In genomic region chr6:167329014-167329413, GRCh38 we compare ENCODE assay signal across 1 cellular context.
TF ChIP-seq lines count a peak whose summit lies in the region.

No MANE protein-coding gene starts in this region.

TF ChIP-seq in H1, 55 proteins besides CTCF, POLR2A, EP300 and RAD21:
- no peak for TF ChIP-seq YY1 (IDR thresholded peaks at IDR 0.05; ENCODE audit: low read depth, low read length)
- TF ChIP-seq SUZ12 (IDR thresholded peaks at IDR 0.05; ENCODE audit: low read length), result no peak
- TF ChIP-seq SP2 (IDR thresholded peaks at IDR 0.05; ENCODE audit: low read length), result no peak
- no peak for TF ChIP-seq EZH2 (IDR thresholded peaks at IDR 0.05; ENCODE audit: low read depth, low read length, severe bottlenecking)
- TF ChIP-seq TAF1 (IDR thresholded peaks at IDR 0.05; ENCODE audit: low read depth, low read length), result no peak
- no peak for TF ChIP-seq EGR1 (IDR thresholded peaks at IDR 0.05; ENCODE audit: borderline replicate concordance, low read depth, low read length)
- TF ChIP-seq RXRA (IDR thresholded peaks at IDR 0.05; ENCODE audit: insufficient read depth, low read depth, low read length), result no peak
- no peak for TF ChIP-seq ATF2 (IDR thresholded peaks at IDR 0.05; ENCODE audit: low read length)
